8 cellular contexts compared by ENCODE assay signal in genomic region chr14:70886421-70887206, GRCh38. TPM values are rescaled to one million over a fixed set of nuclear protein-coding genes. Genes with fewer than 3 reads are reported as not detected.
DNase-seq lines count a peak whose midpoint lies in the region; ATAC-seq and TF ChIP-seq lines count a peak whose summit lies in the region.

No MANE protein-coding gene starts in this region.

- peak; percentile 35 for ATAC-seq in GM18858 (IDR thresholded peaks at IDR 0.05; ENCODE audit: unreplicated experiment)
- ATAC-seq in HG02642 (IDR thresholded peaks at IDR 0.05; ENCODE audit: poor library complexity, unreplicated experiment): peak; percentile 47

- no peaks in the 10 kb centered on the region for H3K9me3 ChIP-seq in esophagus squamous epithelium
- H3K9me3 ChIP-seq in HAP-1: no peaks in the 10 kb centered on the region

- no peak for TF ChIP-seq CTCF in esophagus squamous epithelium (IDR thresholded peaks at IDR 0.05)

- in situ Hi-C loops in HAP-1 (cut with MboI; ENCODE audit: low sequenced_read_pairs): no loop called here

- intact Hi-C loops in esophagus squamous epithelium (cut with DNase I): no loop called here

- WGBS in esophagus squamous epithelium, 2 donors: 48 to 63% methylated on average over 5 of the region's 5 CpGs

- H3K4me3 ChIP-seq in esophagus squamous epithelium (peak overlapping the region in 1 of 4 donors; percentile 21), HAP-1 (no peak overlapping the region)

- DNase-seq in SIG-M5 (lab: John Stamatoyannopoulos, UW) (peak; percentile 77), esophagus squamous epithelium (lab: John Stamatoyannopoulos, UW) (no peak), HAP-1 (ENCODE audit: low spot score in 2 of 2) (no peak), DMS153 treated with DMSO at 0.1 percent for 48 hours (lab: John Stamatoyannopoulos, UW; ENCODE audit: unreplicated experiment) (no peak), NCI-H446 (lab: John Stamatoyannopoulos, UW) (no peak), SHP77 (lab: John Stamatoyannopoulos, UW) (no peak)

- H3K36me3 ChIP-seq in esophagus squamous epithelium (no peaks in the 10 kb centered on the region), HAP-1 (replicated peaks) (no peaks in the 10 kb centered on the region)

- peak in 1 of 4 donors; percentile 11 for TF ChIP-seq POLR2A in esophagus squamous epithelium (IDR thresholded peaks at IDR 0.05)

- peak overlapping the region; percentile 27 to 84 (median 50) for H3K27ac ChIP-seq in esophagus squamous epithelium

- peaks cover 0 to 38% (median 19%) of the 10 kb centered on the region in 3 donors for H3K4me1 ChIP-seq in esophagus squamous epithelium
- H3K4me1 ChIP-seq in HAP-1: no peaks in the 10 kb centered on the region

- no peaks in the 10 kb centered on the region for H3K27me3 ChIP-seq in esophagus squamous epithelium
- H3K27me3 ChIP-seq in HAP-1 (ENCODE audit: low read depth): 0 out of 2 replicates have a peak, but pooled peaks cover 3% of the 10 kb centered on the region

RNA-seq across cellular contexts. Expression of gene PCNX1, which starts 20.6 kb away (rescaled TPM):
- total RNA-seq in esophagus squamous epithelium: 10 to 100 TPM in 3 of 4 donors, 1 to 10 TPM in 1; 9.1 to 41.8 (median 18.9) TPM
